Comparison of ENCODE assay signal across 8 cellular contexts in genomic region chr19:7395793-7396192, GRCh38. TPM values are rescaled to one million over a fixed set of nuclear protein-coding genes. Genes with fewer than 3 reads are reported as not detected.
DNase-seq lines count a peak whose midpoint lies in the region; ATAC-seq, FAIRE-seq and TF ChIP-seq lines count a peak whose summit lies in the region.

No MANE protein-coding gene starts in this region.

- TF ChIP-seq EP300 in transverse colon (IDR thresholded peaks at IDR 0.05; ENCODE audit: low read depth): no peak

- H3K27ac Mint-ChIP-seq in activated T-cell treated with anti-CD3 and anti-CD28 coated beads, Interleukin-2, amount 50 U/mL, for 72 hours: peak overlapping the region; percentile 95
- H3K27ac Mint-ChIP-seq in astrocyte (ENCODE audit: unreplicated experiment): peak overlapping the region; percentile 58

- intact Hi-C loops in right lobe of liver (cut with DNase I): no loop called here
- intact Hi-C loops in transverse colon (cut with DNase I; ENCODE audit: low total_unique reads): loop anchor here (10.0 kb wide), 1 partner anchor 139 kb away; the partner anchor contains the start of gene PNPLA6

- H3K4me1 ChIP-seq in astrocyte (ENCODE audit: insufficient read depth, low read length): peaks cover 42% of the 10 kb centered on the region
- H3K4me1 ChIP-seq in right lobe of liver: peaks cover 0 to 25% (median 10%) of the 10 kb centered on the region in 4 donors
- H3K4me1 ChIP-seq in transverse colon: peaks cover 14 to 57% (median 47%) of the 10 kb centered on the region in 4 donors

- 6% methylated on average over 7 of the region's 7 CpGs for WGBS in right lobe of liver (ENCODE audit: insufficient coverage, low coverage, low lambda C conversion rate, missing lambda C conversion rate)
- WGBS in transverse colon (ENCODE audit: low coverage in 1 of 2), 2 donors: 11 to 13% methylated on average over 3 to 7 of the region's 7 CpGs

- no peaks in the 10 kb centered on the region for H3K27me3 Mint-ChIP-seq in activated T-cell treated with anti-CD3 and anti-CD28 coated beads, Interleukin-2, amount 50 U/mL, for 72 hours (ENCODE audit: low read depth)
- no peaks in the 10 kb centered on the region for H3K27me3 Mint-ChIP-seq in astrocyte (ENCODE audit: low read depth, unreplicated experiment)

- H4K20me1 ChIP-seq in astrocyte (ENCODE audit: insufficient read depth, low read length): peaks cover 28% of the 10 kb centered on the region

- TF ChIP-seq CTCF in astrocyte (IDR thresholded peaks at IDR 0.05; ENCODE audit: insufficient read depth, low read depth, low read length): no peak
- no peak for TF ChIP-seq CTCF in right lobe of liver (IDR thresholded peaks at IDR 0.05)
- no peak for TF ChIP-seq CTCF in transverse colon (IDR thresholded peaks at IDR 0.05)

- TF ChIP-seq POLR2A in right lobe of liver (IDR thresholded peaks at IDR 0.05): no peak
- TF ChIP-seq POLR2A in transverse colon (IDR thresholded peaks at IDR 0.05): no peak

- H3K4me1 Mint-ChIP-seq in activated T-cell treated with anti-CD3 and anti-CD28 coated beads, Interleukin-2, amount 50 U/mL, for 72 hours (ENCODE audit: low read depth): peaks cover 42% of the 10 kb centered on the region
- H3K4me1 Mint-ChIP-seq in astrocyte (ENCODE audit: low read depth, unreplicated experiment): peaks cover 28% of the 10 kb centered on the region

- peak overlapping the region; percentile 92 to 97 for H3K4me3 Mint-ChIP-seq in activated T-cell treated with anti-CD3 and anti-CD28 coated beads, Interleukin-2, amount 50 U/mL, for 72 hours
- peak overlapping the region; percentile 93 for H3K4me3 Mint-ChIP-seq in astrocyte (ENCODE audit: unreplicated experiment)

- H3K4me2 ChIP-seq in astrocyte (ENCODE audit: low read length): peak overlapping the region; percentile 92

- H3K27ac ChIP-seq in astrocyte (ENCODE audit: low read depth, low read length) (peak overlapping the region; percentile 70), right lobe of liver (peak overlapping the region; percentile 52 to 63 (median 62)), transverse colon (peak overlapping the region; percentile 80 to 92 (median 91))

- no peak for DNase-seq in activated T-cell treated with anti-CD3 and anti-CD28 coated beads, Interleukin-2, amount 50 U/mL, for 72 hours
- DNase-seq in activated T-cell treated with anti-CD3 and anti-CD28 coated beads for 4 hours (no peak), astrocyte (ENCODE audit: low read depth) (no peak), right lobe of liver (no peak), transverse colon (no peak), putamen (ENCODE audit: low spot score) (no peak), activated gamma-delta T cell (lab: John Stamatoyannopoulos, UW) (no peak)

- peaks cover under 1 to 3% of the 10 kb centered on the region in 2 donors for H3K36me3 Mint-ChIP-seq in activated T-cell treated with anti-CD3 and anti-CD28 coated beads, Interleukin-2, amount 50 U/mL, for 72 hours (ENCODE audit: insufficient read depth in 2 of 2)
- peaks cover 6% of the 10 kb centered on the region for H3K36me3 Mint-ChIP-seq in astrocyte (ENCODE audit: low read depth, unreplicated experiment)

- H3K9me3 Mint-ChIP-seq in activated T-cell treated with anti-CD3 and anti-CD28 coated beads, Interleukin-2, amount 50 U/mL, for 72 hours: no peaks in the 10 kb centered on the region
- no peaks in the 10 kb centered on the region for H3K9me3 Mint-ChIP-seq in astrocyte (ENCODE audit: unreplicated experiment)

- FAIRE-seq in astrocyte (lab: Jason Lieb, UNC): no peak

- ATAC-seq in activated T-cell treated with anti-CD3 and anti-CD28 coated beads, Interleukin-2, amount 50 U/mL, for 72 hours (replicated peaks in 1 of 2): no peak
- ATAC-seq in right lobe of liver (no peak), GM18867 (IDR thresholded peaks at IDR 0.05; ENCODE audit: unreplicated experiment) (no peak)

- peak overlapping the region; percentile 89 for H3K4me3 ChIP-seq in astrocyte (ENCODE audit: insufficient read depth, low read depth, low read length)
- H3K4me3 ChIP-seq in right lobe of liver: peak overlapping the region; percentile 83 to 99 (median 95)
- peak overlapping the region; percentile 87 to 99 (median 92) for H3K4me3 ChIP-seq in transverse colon

- in situ Hi-C loops in transverse colon (cut with MboI; ENCODE audit: low pct_ligation_motif_present in 1 of 4, low pct_unique_long_range_greater_than_20kb in 1 of 4, low sequenced_read_pairs in 3 of 4): no loop called here

- H3K79me2 ChIP-seq in astrocyte (ENCODE audit: insufficient read depth, low read length): peaks cover 36% of the 10 kb centered on the region

- H3K9me3 ChIP-seq in astrocyte (ENCODE audit: insufficient read depth, low read depth, low read length): no peaks in the 10 kb centered on the region
- H3K9me3 ChIP-seq in right lobe of liver: no peaks in the 10 kb centered on the region
- no peaks in the 10 kb centered on the region for H3K9me3 ChIP-seq in transverse colon

- peak overlapping the region; percentile 87 for H3K9ac ChIP-seq in astrocyte (ENCODE audit: low read length)

- H3K27me3 ChIP-seq in astrocyte (ENCODE audit: insufficient read depth, low read length) (no peaks in the 10 kb centered on the region), right lobe of liver (no peaks in the 10 kb centered on the region), transverse colon (no peaks in the 10 kb centered on the region)

- H3K36me3 ChIP-seq in astrocyte (ENCODE audit: insufficient read depth, low read length) (no peaks in the 10 kb centered on the region), right lobe of liver (no peaks in the 10 kb centered on the region), transverse colon (no peaks in the 10 kb centered on the region)

- no peak overlapping the region for H2AFZ ChIP-seq in astrocyte (ENCODE audit: low read depth, low read length)

RNA-seq across cellular contexts. Expression of gene ARHGEF18, which starts 47.1 kb away (rescaled TPM):
- 10 to 100 TPM; 32.8 to 42.7 TPM for total RNA-seq in activated T-cell treated with anti-CD3 and anti-CD28 coated beads, Interleukin-2, amount 50 U/mL, for 72 hours
- total RNA-seq in astrocyte (44.6 and 45.2 TPM in 2 replicates), right lobe of liver (10 to 100 TPM; 15.1 to 19.2 (median 17.7) TPM), transverse colon (100 to 1,000 TPM in 1 of 4 donors, 10 to 100 TPM in 3; 32.0 to 162 (median 92.8) TPM)
